8 cellular contexts compared by ENCODE assay signal in the genomic region with DNA sequence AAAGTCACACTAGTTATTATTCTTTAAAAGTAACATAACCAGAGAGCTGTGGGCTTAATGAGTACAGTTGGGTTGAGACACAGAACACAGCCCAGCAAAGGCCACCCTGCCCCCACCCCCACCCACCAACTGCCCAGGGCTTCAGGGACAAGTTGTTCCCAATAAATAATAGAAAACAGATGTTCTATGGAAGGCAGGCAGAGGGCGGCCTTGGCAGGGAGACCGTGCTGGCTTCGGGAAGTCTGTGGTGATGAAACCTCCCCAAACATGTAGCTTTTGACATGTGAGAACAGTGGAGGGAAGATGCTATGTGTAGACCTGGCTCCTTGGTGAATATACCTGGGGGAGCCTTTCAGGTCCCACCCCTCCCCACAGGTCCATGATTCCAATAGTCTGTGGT. TPM values are rescaled to one million over a fixed set of nuclear protein-coding genes. Genes with fewer than 3 reads are reported as not detected.
A peak's percentile ranks its signal among the peaks of the same experiment; 100 is the strongest.
DNase-seq lines count a peak whose midpoint lies in the region; FAIRE-seq and TF ChIP-seq lines count a peak whose summit lies in the region.

No MANE protein-coding gene starts in this region.

- H3K27me3 Mint-ChIP-seq in activated CD4-positive, alpha-beta memory T cell treated with anti-CD3 and anti-CD28 coated beads for 36 hours = no peaks in the 10 kb centered on the region

- intact Hi-C loops in activated CD4-positive, alpha-beta memory T cell treated with anti-CD3 and anti-CD28 coated beads for 36 hours (cut with micrococcal nuclease) = loop anchor here (1.0 kb wide), 2 partner anchors 10 to 20 kb away; a partner anchor contains a TSS
- intact Hi-C loops in sigmoid colon (cut with DNase I) = no loop called here

- peak in 2 of 4 donors; percentile 27 to 80 for TF ChIP-seq EP300 in sigmoid colon (IDR thresholded peaks at IDR 0.05)

- H3K36me3 Mint-ChIP-seq in activated CD4-positive, alpha-beta memory T cell treated with anti-CD3 and anti-CD28 coated beads for 36 hours = peaks cover 86% of the 10 kb centered on the region

- POLR2A ChIA-PET in activated CD4-positive, alpha-beta memory T cell treated with anti-CD3 and anti-CD28 coated beads for 36 hours (lab: Charles Lee) = interaction anchor here (0.7 to 18.2 kb wide), 10 partner anchors 8 to 158 kb away, joined by 3 to 237 read pairs (median 4); a partner anchor contains a TSS
- POLR2A ChIA-PET in GM10248 (lab: Yijun Ruan, JAX) = interaction anchor here (1.4 kb wide), 1 partner anchor 10 kb away, joined by 5 read pairs; no protein-coding TSS in a partner anchor

- WGBS in sigmoid colon, 2 donors = 70 to 71% methylated on average over 3 of the region's 3 CpGs
- 37 to 67% (median 47%) methylated on average over 3 of the region's 3 CpGs for WGBS in small intestine, 3 donors

- peaks cover 87% of the 10 kb centered on the region for H3K4me1 Mint-ChIP-seq in activated CD4-positive, alpha-beta memory T cell treated with anti-CD3 and anti-CD28 coated beads for 36 hours (ENCODE audit: low read depth)

- no peak overlapping the region for H3K4me3 ChIP-seq in sigmoid colon
- no peak overlapping the region for H3K4me3 ChIP-seq in small intestine (ENCODE audit: low read depth in 1 of 2, low read length in 2 of 2)

- H3K4me1 ChIP-seq in sigmoid colon (peaks cover 0 to 44% (median 33%) of the 10 kb centered on the region in 4 donors), small intestine (ENCODE audit: control insufficient read depth in 2 of 2, insufficient read depth in 1 of 2, low read depth in 1 of 2, low read length in 1 of 2) (peaks cover 3 to 4% of the 10 kb centered on the region in 2 donors)

- peak overlapping the region; percentile 51 for H3K4me3 Mint-ChIP-seq in activated CD4-positive, alpha-beta memory T cell treated with anti-CD3 and anti-CD28 coated beads for 36 hours

- H3K27ac ChIP-seq in sigmoid colon = peak overlapping the region; percentile 58 to 78 (median 68)
- no peak overlapping the region for H3K27ac ChIP-seq in small intestine (ENCODE audit: low read depth in 1 of 2, low read length in 1 of 2)

- TF ChIP-seq POLR2A in GM12892 (IDR thresholded peaks at IDR 0.05; ENCODE audit: low read depth, low read length) = 0 out of 2 replicates have a peak, but pooled peaks have one; percentile 12
- no peak for TF ChIP-seq POLR2A in sigmoid colon (IDR thresholded peaks at IDR 0.05)
- TF ChIP-seq POLR2A in GM12891 (IDR thresholded peaks at IDR 0.05; ENCODE audit: low read depth, low read length) = no peak; the same call in 1 of the 2 replicates

- H3K9me3 Mint-ChIP-seq in activated CD4-positive, alpha-beta memory T cell treated with anti-CD3 and anti-CD28 coated beads for 36 hours = no peaks in the 10 kb centered on the region

- CTCF ChIA-PET in activated CD4-positive, alpha-beta memory T cell treated with anti-CD3 and anti-CD28 coated beads for 36 hours (lab: Charles Lee) = interaction anchor here (0.9 to 2.2 kb wide), 8 partner anchors 10 to 71 kb away, joined by 3 to 12 read pairs (median 4); no protein-coding TSS in a partner anchor
- CTCF ChIA-PET in GM10248 (lab: Yijun Ruan, JAX) = interaction anchor here (0.8 to 2.6 kb wide), 7 partner anchors 9 to 160 kb away, joined by 3 to 12 read pairs (median 5); no protein-coding TSS in a partner anchor

- TF ChIP-seq CTCF in sigmoid colon (IDR thresholded peaks at IDR 0.05) (no peak), GM10248 (IDR thresholded peaks at IDR 0.05; ENCODE audit: control extremely low read depth, extremely low read depth, low read depth, missing control alignments) (no peak), GM13976 (IDR thresholded peaks at IDR 0.05; ENCODE audit: borderline replicate concordance, control extremely low read depth, extremely low read depth, insufficient read depth, missing control alignments) (no peak)

- DNase-seq in GM12892 (ENCODE audit: insufficient read length) (no peak), foreskin melanocyte (peak; percentile 64), sigmoid colon (peak; percentile 93), GM12891 (ENCODE audit: insufficient read length, low spot score) (no peak), GM10248 (ENCODE audit: extremely low spot score) (no peak), GM13976 (ENCODE audit: low spot score) (no peak), small intestine (no peak)
- DNase-seq in activated CD4-positive, alpha-beta memory T cell treated with anti-CD3 and anti-CD28 coated beads for 36 hours = no peak

- peak overlapping the region; percentile 79 for H3K27ac Mint-ChIP-seq in activated CD4-positive, alpha-beta memory T cell treated with anti-CD3 and anti-CD28 coated beads for 36 hours

- H3K36me3 ChIP-seq in sigmoid colon = peaks cover 0 to under 1% (median 0%) of the 10 kb centered on the region in 4 donors
- no peaks in the 10 kb centered on the region for H3K36me3 ChIP-seq in small intestine (ENCODE audit: control insufficient read depth in 2 of 2, insufficient read depth in 2 of 2, low read length in 2 of 2)

- in situ Hi-C loops in GM13976 (cut with MboI; ENCODE audit: low sequenced_read_pairs, unreplicated experiment) = no loop called here

- H3K27me3 ChIP-seq in sigmoid colon (no peaks in the 10 kb centered on the region), small intestine (ENCODE audit: control insufficient read depth in 2 of 2, insufficient read depth in 2 of 2, low read length in 2 of 2) (no peaks in the 10 kb centered on the region)

- no peak for FAIRE-seq in GM12892 (lab: Jason Lieb, UNC)
- FAIRE-seq in GM12891 (lab: Jason Lieb, UNC) = no peak
- no peak for FAIRE-seq in small intestine (lab: Jason Lieb, UNC)

- H3K9me3 ChIP-seq in sigmoid colon (no peaks in the 10 kb centered on the region), small intestine (ENCODE audit: control insufficient read depth, low read depth) (no peaks in the 10 kb centered on the region)

TF ChIP-seq in GM12891, 5 proteins besides CTCF, POLR2A, EP300 and RAD21:
- TF ChIP-seq POLR2AphosphoS5 (IDR thresholded peaks at IDR 0.05; ENCODE audit: low read depth, low read length) (no peak), TAF1 (IDR thresholded peaks at IDR 0.05; ENCODE audit: low read depth, low read length) (no peak), PAX5 (IDR thresholded peaks at IDR 0.05; ENCODE audit: insufficient read depth, low read length, severe bottlenecking) (no peak), SPI1 (IDR thresholded peaks at IDR 0.05; ENCODE audit: low read depth, low read length) (no peak), POU2F2 (IDR thresholded peaks at IDR 0.05; ENCODE audit: low read depth, low read length) (no peak)
TF ChIP-seq in GM12891: peak in this region for 0.

RNA-seq across cellular contexts. Expression of a gene that starts 10.0 kb away (rescaled TPM):
- polyA plus RNA-seq in GM12892 (2012; ENCODE audit: missing spikeins) = 116 TPM
- total RNA-seq in activated CD4-positive, alpha-beta memory T cell treated with anti-CD3 and anti-CD28 coated beads for 36 hours = 100 to 1,000 TPM; 124 TPM
- total RNA-seq in sigmoid colon = 1 to 10 TPM; 4.4 to 8.0 (median 5.0) TPM
- polyA plus RNA-seq in sigmoid colon (10 to 100 TPM in 1 of 3 donors, under 1 TPM in 2; 0.46 to 10.0 (median 0.60) TPM), small intestine (1 to 10 TPM; 1.1 to 2.8 (median 1.1) TPM)
- polyA plus RNA-seq in GM12891 (2012; ENCODE audit: low read depth, missing spikeins) = 107 TPM

RNA-seq across cellular contexts. Expression of a gene that starts 39.6 kb away (rescaled TPM):
- 70.4 TPM for polyA plus RNA-seq in GM12892 (2012; ENCODE audit: missing spikeins)
- 100 to 1,000 TPM; 183 to 189 TPM for total RNA-seq in activated CD4-positive, alpha-beta memory T cell treated with anti-CD3 and anti-CD28 coated beads for 36 hours
- 10 to 100 TPM; 22.5 to 32.7 (median 31.6) TPM for total RNA-seq in sigmoid colon
- polyA plus RNA-seq in sigmoid colon (10 to 100 TPM; 10.2 to 38.2 (median 10.6) TPM), small intestine (10 to 100 TPM in 1 of 3 donors, 1 to 10 TPM in 2; 2.0 to 35.7 (median 6.5) TPM)
- polyA plus RNA-seq in GM12891 (2012; ENCODE audit: low read depth, missing spikeins) = 65.4 TPM

Comparison
In these comparisons a context has a peak if more than half of its experiments do, and no peak if none do; other contexts are left out.
1. DNase-seq: peak in foreskin melanocyte (single experiment) and sigmoid colon (single experiment); none in GM12892 (single experiment), activated CD4-positive, alpha-beta memory T cell treated with anti-CD3 and anti-CD28 coated beads for 36 hours (single experiment), GM12891 (single experiment), GM10248 (single experiment), GM13976 (single experiment) and small intestine (single experiment).
2. H3K27ac ChIP-seq: peak in sigmoid colon (4 of 4); none in small intestine (0 of 2).
3. RNA of a gene that starts 10.0 kb away (total RNA-seq): 124 TPM in activated CD4-positive, alpha-beta memory T cell treated with anti-CD3 and anti-CD28 coated beads for 36 hours; 4.4 to 8.0 TPM in sigmoid colon; every median in the first group is over 10 times any median in the second.
4. RNA of a gene that starts 39.6 kb away (total RNA-seq): 183 to 189 TPM in activated CD4-positive, alpha-beta memory T cell treated with anti-CD3 and anti-CD28 coated beads for 36 hours; 22.5 to 32.7 TPM in sigmoid colon; every median in the first group is over 4 times any median in the second.